20 cellular contexts compared by ENCODE assay signal in the genomic region with DNA sequence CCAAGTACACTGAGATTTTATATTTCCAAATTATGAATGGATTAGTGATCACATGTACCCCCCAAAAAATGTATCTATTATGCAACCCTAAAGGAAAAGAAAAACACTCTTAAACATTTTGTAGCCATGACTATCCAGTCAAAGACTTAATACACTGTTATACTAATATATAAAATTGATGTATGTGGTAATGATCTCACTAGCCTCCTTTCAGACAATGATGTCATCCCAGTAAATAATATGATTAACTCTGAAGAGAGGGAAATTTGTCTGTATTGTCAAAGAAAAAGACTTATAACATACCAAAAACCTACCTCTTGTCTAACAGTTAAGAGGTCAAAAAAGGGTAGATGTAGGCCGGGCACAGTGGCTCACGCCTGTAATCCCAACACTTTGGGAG.
DNase-seq lines count a peak whose midpoint lies in the region; ATAC-seq, FAIRE-seq and TF ChIP-seq lines count a peak whose summit lies in the region.
"Had no signal": no experiment of that assay in that cellular context is flagged by ENCODE, and none has a peak within 500 bp of the region (broad histone marks: within the 10 kb centered on the region; RNA-seq: fewer than 3 reads in every experiment).

No MANE protein-coding gene starts in this region.

- TF ChIP-seq POLR2A in HepG2 (IDR thresholded peaks at IDR 0.05; ENCODE audit: insufficient read depth in 1 of 2, low read depth in 2 of 2, low read length in 2 of 2) (no peak), right lobe of liver (IDR thresholded peaks at IDR 0.05) (no peak)

- TF ChIP-seq CTCF in HepG2 (CRISPR knock-in tag; IDR thresholded peaks at IDR 0.05) (no peak), right lobe of liver (IDR thresholded peaks at IDR 0.05) (no peak)

- peaks cover 7% of the 10 kb centered on the region; the same call in 1 of the 2 replicates for H4K20me1 ChIP-seq in HepG2 (ENCODE audit: insufficient read depth, low read length)

- 100% methylated on average over 2 of the region's 2 CpGs for WGBS in HepG2 (ENCODE audit: low lambda C conversion rate)
- WGBS in right lobe of liver (ENCODE audit: insufficient coverage, low coverage, low lambda C conversion rate, missing lambda C conversion rate): 100% methylated on average over 2 of the region's 2 CpGs

- TF ChIP-seq EP300 in HepG2 (IDR thresholded peaks at IDR 0.05; ENCODE audit: low read depth in 2 of 2, low read length in 2 of 2) (no peak), HepG2 (CRISPR knock-in tag; IDR thresholded peaks at IDR 0.05; ENCODE audit: borderline replicate concordance) (no peak)

- no TSS peak for BruUV-seq in HepG2 (replicated peaks; lab: Mats Ljungman, UMichigan)

- H3K9ac ChIP-seq in HepG2 (ENCODE audit: insufficient read depth, low read depth, low read length): no peak overlapping the region
- H3K9ac ChIP-seq: BLaER1 had no signal

- H3K4me1 ChIP-seq in HepG2 (ENCODE audit: insufficient read depth, low read length): peaks cover 11% of the 10 kb centered on the region
- peaks cover 0 to 9% (median 3%) of the 10 kb centered on the region in 4 donors for H3K4me1 ChIP-seq in right lobe of liver
- H3K4me1 ChIP-seq: BLaER1 had no signal

- peaks cover 3% of the 10 kb centered on the region for H3K79me2 ChIP-seq in HepG2 (ENCODE audit: insufficient read depth, low read length)

- CTCF ChIA-PET in HepG2 (lab: Yijun Ruan, JAX; ENCODE audit: low intra/inter-chr PET ratio, low total read pairs): no interaction called here

- H3K27me3 ChIP-seq in HepG2 (ENCODE audit: control insufficient read depth in 1 of 2, insufficient read depth in 2 of 2, low read length in 2 of 2) (no peaks in the 10 kb centered on the region), right lobe of liver (no peaks in the 10 kb centered on the region)
- H3K27me3 ChIP-seq: BLaER1 had no signal

- no peak for TF ChIP-seq RAD21 in HepG2 (CRISPR knock-in tag; IDR thresholded peaks at IDR 0.05)

- no peak for FAIRE-seq in HepG2 (lab: Jason Lieb, UNC)
- FAIRE-seq: G401.6 had no signal

- peaks cover 0 to 3% of the 10 kb centered on the region in 2 experiments; a peak in 1 of 5 replicates for H3K36me3 ChIP-seq in HepG2 (replicated peaks in 1 of 2; ENCODE audit: control insufficient read depth in 1 of 2, insufficient read depth in 2 of 2, low read length in 2 of 2)
- no peaks in the 10 kb centered on the region for H3K36me3 ChIP-seq in right lobe of liver
- H3K36me3 ChIP-seq: HAP-1 had no signal

- H3K4me2 ChIP-seq in HepG2 (ENCODE audit: low read depth, low read length): no peak overlapping the region
- H3K4me2 ChIP-seq: BLaER1 had no signal

- no peak for DNase-seq in HepG2 (ENCODE audit: low spot score)
- DNase-seq in right lobe of liver: no peak
- DNase-seq in amniotic epithelial cell (ENCODE audit: low read depth): peak; percentile 26
- peak; percentile 3 for DNase-seq in glomerular visceral epithelial cell (ENCODE audit: extremely low spot score)
- no peak for DNase-seq in NCI-H187 treated with DMSO at 0.1 percent for 48 hours (lab: John Stamatoyannopoulos, UW)
- DNase-seq in NCI-H2107 treated with DMSO at 0.1 percent for 48 hours (lab: John Stamatoyannopoulos, UW; ENCODE audit: unreplicated experiment): no peak
- DNase-seq: CD4-positive, CD25-positive, alpha-beta regulatory T cell; GOT3; KG1; MM.1S; NCI-H2029 treated with DMSO at 0.1 percent for 48 hours; NCI-H2227 treated with DMSO at 0.1 percent for 48 hours; NCI-H526 treated with DMSO at 0.1 percent for 48 hours; Right ventricle myocardium superior; RPMI8226 had no signal

- H3K9me3 ChIP-seq in HepG2 (ENCODE audit: low read length): no peaks in the 10 kb centered on the region
- H3K9me3 ChIP-seq in right lobe of liver: no peaks in the 10 kb centered on the region
- H3K9me3 ChIP-seq: BLaER1, HAP-1 had no signal

- in situ Hi-C loops in HepG2 (cut with HindIII; ENCODE audit: extremely low pct_ligation_motif_present, low pct_unique_long_range_greater_than_20kb): no loop called here

- ATAC-seq in HepG2 (no peak), right lobe of liver (no peak), HG02981 (IDR thresholded peaks at IDR 0.05; ENCODE audit: unreplicated experiment) (no peak)

- intact Hi-C loops in HepG2 (cut with micrococcal nuclease; ENCODE audit: unreplicated experiment) (loop anchor here (10.0 kb wide), 1 partner anchor 124 kb away; no protein-coding TSS in a partner anchor), right lobe of liver (cut with DNase I) (no loop called here)

- POLR2A ChIA-PET in HepG2 (lab: Yijun Ruan, JAX): no interaction called here

- H3K4me3 ChIP-seq in HepG2 (replicated peaks in 1 of 3; ENCODE audit: insufficient read depth in 1 of 3, low read depth in 2 of 3, low read length in 3 of 3): no peak overlapping the region
- no peak overlapping the region for H3K4me3 ChIP-seq in right lobe of liver
- H3K4me3 ChIP-seq: BLaER1, HAP-1 had no signal

- H2AFZ ChIP-seq in HepG2 (ENCODE audit: low read length): no peak overlapping the region

- H3K27ac ChIP-seq in HepG2 (ENCODE audit: extremely low read length, insufficient read depth, low read length): no peak overlapping the region
- H3K27ac ChIP-seq in right lobe of liver: no peak overlapping the region
- H3K27ac ChIP-seq: BLaER1, HL-60 had no signal

TF ChIP-seq in HepG2, 621 proteins besides CTCF, POLR2A, EP300 and RAD21:
- TF ChIP-seq MLLT10 (CRISPR knock-in tag; IDR thresholded peaks at IDR 0.05) (no peak), ATF7 (IDR thresholded peaks at IDR 0.05) (peak; percentile 86), ATF7 (CRISPR knock-in tag; IDR thresholded peaks at IDR 0.05) (no peak)

Comparison
In these comparisons a context has a peak if more than half of its experiments do, and no peak if none do; other contexts are left out.
1. DNase-seq: peak in amniotic epithelial cell (single experiment) and glomerular visceral epithelial cell (single experiment); none in HepG2 (single experiment), right lobe of liver (0 of 3), NCI-H187 treated with DMSO at 0.1 percent for 48 hours (single experiment) and NCI-H2107 treated with DMSO at 0.1 percent for 48 hours (single experiment).